ENCODE assay signal across 25 cellular contexts in genomic region chr15:80052597-80053304, GRCh38. TPM values are rescaled to one million over a fixed set of nuclear protein-coding genes. Genes with fewer than 3 reads are reported as not detected.
DNase-seq lines count a peak whose midpoint lies in the region; ATAC-seq and TF ChIP-seq lines count a peak whose summit lies in the region.
"Had no signal": no experiment of that assay in that cellular context is flagged by ENCODE, and none has a peak within 500 bp of the region (broad histone marks: within the 10 kb centered on the region; RNA-seq: fewer than 3 reads in every experiment).

No MANE protein-coding gene starts in this region.

- H3K9me3 ChIP-seq in OCI-LY7 (ENCODE audit: low read length), result no peaks in the 10 kb centered on the region
- no peaks in the 10 kb centered on the region for H3K9me3 ChIP-seq in Peyer's patch
- H3K9me3 ChIP-seq: upper lobe of right lung had no signal

- H3K9me2 ChIP-seq in OCI-LY7 (ENCODE audit: insufficient read depth, low read length), result no peaks in the 10 kb centered on the region

- H2AFZ ChIP-seq in OCI-LY7 (ENCODE audit: low read length), result peak overlapping the region; percentile 79; the same call in 1 of the 2 replicates
- H2AFZ ChIP-seq: GM23248 had no signal

- intact Hi-C loops in OCI-LY7 (cut with micrococcal nuclease; ENCODE audit: unreplicated experiment), result no loop called here

- in situ Hi-C loops in Caki2 (cut with HindIII; ENCODE audit: low pct_unique_long_range_greater_than_20kb, low sequenced_read_pairs), result no loop called here

- H3K4me3 Mint-ChIP-seq in naive B cell, result peak overlapping the region in 2 of 8 donors; percentile 17 to 43
- H3K4me3 Mint-ChIP-seq: naive thymus-derived CD8-positive, alpha-beta T cell; WTC11 had no signal

- CTCF ChIA-PET in OCI-LY7 (lab: Charles Lee; ENCODE audit: unreplicated experiment), result no interaction called here

- H3K4me3 ChIP-seq in OCI-LY7 (ENCODE audit: low read depth, low read length, poor library complexity, severe bottlenecking), result no peak overlapping the region
- no peak overlapping the region for H3K4me3 ChIP-seq in Peyer's patch
- H3K4me3 ChIP-seq: GM23248, SJCRH30, skin epidermis, upper lobe of right lung had no signal

- no peaks in the 10 kb centered on the region for H4K20me1 ChIP-seq in OCI-LY7 (ENCODE audit: insufficient read depth, low read length)

- H3K27me3 ChIP-seq in Peyer's patch, result no peaks in the 10 kb centered on the region
- H3K27me3 ChIP-seq: brain microvascular endothelial cell, SJCRH30, upper lobe of right lung had no signal

- H3K36me3 ChIP-seq in OCI-LY7 (ENCODE audit: insufficient read depth, low read length) (no peaks in the 10 kb centered on the region), Peyer's patch (no peaks in the 10 kb centered on the region)
- H3K36me3 ChIP-seq: brain microvascular endothelial cell, SJCRH30, upper lobe of right lung had no signal

- peaks cover 0 to 4% (median 0%) of the 10 kb centered on the region in 3 donors for H3K27me3 Mint-ChIP-seq in naive B cell
- H3K27me3 Mint-ChIP-seq: naive thymus-derived CD8-positive, alpha-beta T cell had no signal

- peak overlapping the region; percentile 31 for H3K4me2 ChIP-seq in OCI-LY7 (ENCODE audit: low read length)

- H3K9me3 Mint-ChIP-seq in naive B cell, result no peaks in the 10 kb centered on the region
- H3K9me3 Mint-ChIP-seq: naive thymus-derived CD8-positive, alpha-beta T cell; WTC11 had no signal

- no peaks in the 10 kb centered on the region for H3K36me3 Mint-ChIP-seq in naive B cell
- H3K36me3 Mint-ChIP-seq: naive thymus-derived CD8-positive, alpha-beta T cell; WTC11 had no signal

- ATAC-seq in GM21723 (IDR thresholded peaks at IDR 0.05; ENCODE audit: unreplicated experiment) (peak; percentile 62), naive B cell (ENCODE audit: low read depth in 2 of 2) (peak; percentile 80 to 88), HG02938 (IDR thresholded peaks at IDR 0.05; ENCODE audit: unreplicated experiment) (no peak)
- ATAC-seq: naive thymus-derived CD8-positive, alpha-beta T cell; upper lobe of right lung; WTC11 had no signal

- H3K4me1 ChIP-seq in OCI-LY7 (ENCODE audit: insufficient read depth, low read length, poor library complexity, severe bottlenecking) (peaks cover 12% of the 10 kb centered on the region), Peyer's patch (no peaks in the 10 kb centered on the region)
- H3K4me1 ChIP-seq: upper lobe of right lung had no signal

- peaks cover 11 to 26% (median 15%) of the 10 kb centered on the region in 3 donors for H3K4me1 Mint-ChIP-seq in naive B cell

- BruUV-seq in OCI-LY7 (replicated peaks; lab: Mats Ljungman, UMichigan), result no TSS peak

- no peak for TF ChIP-seq POLR2A in Peyer's patch (IDR thresholded peaks at IDR 0.05)

- POLR2A ChIA-PET in OCI-LY7 (lab: Charles Lee), result interaction anchor here (2.0 kb wide), 1 partner anchor 11 kb away, joined by 9 read pairs; no protein-coding TSS in a partner anchor

- no peak for TF ChIP-seq CTCF in OCI-LY7 (conservative IDR thresholded peaks at IDR 0.05; ENCODE audit: low read length)
- no peak for TF ChIP-seq CTCF in Peyer's patch (IDR thresholded peaks at IDR 0.05)

- H3K27ac ChIP-seq in OCI-LY7 (ENCODE audit: low read depth, low read length, poor library complexity, severe bottlenecking), result no peak overlapping the region
- no peak overlapping the region for H3K27ac ChIP-seq in Peyer's patch
- no peak overlapping the region for H3K27ac ChIP-seq in substantia nigra (ENCODE audit: low read depth, low read length, poor library complexity, severe bottlenecking)
- H3K27ac ChIP-seq: brain microvascular endothelial cell, GM23248, SJCRH30, skin epidermis, upper lobe of right lung had no signal

- peak overlapping the region in 4 of 6 donors; percentile 19 to 74 (median 34) for H3K27ac Mint-ChIP-seq in naive B cell
- H3K27ac Mint-ChIP-seq: WTC11 had no signal

- DNase-seq in Caki2 (ENCODE audit: low read depth), result peak; percentile 18
- peak; percentile 67 for DNase-seq in OCI-LY7 (ENCODE audit: low spot score)
- DNase-seq in naive B cell, result no peak
- no peak for DNase-seq in NCI-H1048 (lab: John Stamatoyannopoulos, UW)
- DNase-seq in Peyer's patch, result no peak
- DNase-seq in substantia nigra (lab: John Stamatoyannopoulos, UW), result no peak
- DNase-seq: activated CD4-positive, alpha-beta T cell treated with anti-CD3 and anti-CD28 coated beads, Interleukin-2, amount 50 U/mL, for 4 hours; activated naive CD4-positive, alpha-beta T cell treated with anti-CD3 and anti-CD28 coated beads, Interleukin-2, amount 50 U/mL, for 16 hours; amniotic stem cell; brain microvascular endothelial cell; GM23248; islet precursor cell; midbrain; naive thymus-derived CD8-positive, alpha-beta T cell; NCI-H1436 treated with DMSO at 0.1 percent for 48 hours; NCI-H524 treated with DMSO at 0.1 percent for 48 hours; NK-92 treated with Interleukin-12 subunit alpha and Interleukin-12 subunit beta, amount 100 ng/mL, for 24 hours; retina; SJCRH30; stimulated activated CD8-positive, alpha-beta memory T cell treated with anti-CD3 and anti-CD28 coated beads, Interleukin-4, amount 100 ng/mL, for 48 hours; upper lobe of right lung had no signal

- H3K79me2 ChIP-seq in OCI-LY7 (ENCODE audit: insufficient read depth, low read depth, low read length), result no peaks in the 10 kb centered on the region

RNA-seq across cellular contexts. Expression of gene ZFAND6, which starts 6.7 kb away (rescaled TPM):
- total RNA-seq in Caki2 (2014; rRNA removed; shearing (Covaris generic); ENCODE audit: low replicate concordance), result 105 and 120 TPM in 2 replicates
- 111 and 122 TPM in 2 replicates for total RNA-seq in OCI-LY7 (2014; rRNA removed; shearing (Covaris generic))
- total RNA-seq in OCI-LY7 (2022) (86.2 and 97.8 TPM in 2 replicates), Peyer's patch (100 to 1,000 TPM in 1 of 4 donors, 10 to 100 TPM in 3; 75.9 to 154 (median 81.0) TPM)
- 100 to 1,000 TPM; 106 to 189 (median 148) TPM for polyA plus RNA-seq in naive B cell (ENCODE audit: low read depth in 6 of 6)

Comparison
In these comparisons a context has a peak if more than half of its experiments do, and no peak if none do; other contexts are left out.
1. DNase-seq: peak in Caki2 (single experiment) and OCI-LY7 (single experiment); none in naive B cell (single experiment), NCI-H1048 (single experiment), Peyer's patch (0 of 3) and substantia nigra (0 of 49).